Comparison of ENCODE assay signal across 28 cellular contexts in genomic region chr1:211521102-211521815, GRCh38. TPM values are rescaled to one million over a fixed set of nuclear protein-coding genes. Genes with fewer than 3 reads are reported as not detected.
"Had no signal": no experiment of that assay in that cellular context is flagged by ENCODE, and none has a peak within 500 bp of the region (broad histone marks: within the 10 kb centered on the region; RNA-seq: fewer than 3 reads in every experiment).

No MANE protein-coding gene starts in this region.

- H3K27me3 ChIP-seq: colonic mucosa, gastrocnemius medialis, spleen, transverse colon, upper lobe of right lung, uterus had no signal

- ATAC-seq: esophagus mucosa; gastrocnemius medialis; mucosa of descending colon; natural killer cell treated with Interleukin-12 subunit alpha and Interleukin-12 subunit beta and Interleukin-15 and Interleukin-18, amount 100 ng/mL, for 72 hours; psoas muscle; stimulated activated memory B cell treated with anti-CD40 and anti-IgM and Interleukin-4, amounts not matched to agents 10 μg/mL and 1 μg/mL and 100 μg/mL, for 72 hours; stimulated activated naive CD8-positive, alpha-beta T cell treated with anti-CD3 and anti-CD28 coated beads, Interleukin-15, Interleukin-2, amounts not matched to agents 100 U/mL and 50 U/mL, for 24 hours; upper lobe of right lung had no signal

- DNase-seq: colonic mucosa; effector CD8-positive, alpha-beta T cell; endodermal cell; gastrocnemius medialis; head of caudate nucleus; kidney; left ventricle myocardium inferior; naive B cell; psoas muscle; right cardiac atrium; spleen; stimulated activated CD4-positive, alpha-beta T cell treated with anti-CD3 and anti-CD28 coated beads, Interleukin-4, amount 100 ng/mL, for 4 hours; stimulated activated naive CD8-positive, alpha-beta T cell treated with anti-CD3 and anti-CD28 coated beads, Interleukin-15, Interleukin-2, amounts not matched to agents 100 U/mL and 50 U/mL, for 24 hours; transverse colon; upper lobe of right lung; uterus had no signal

- H3K9me3 ChIP-seq: colonic mucosa, gastrocnemius medialis, left ventricle myocardium inferior, mucosa of descending colon, neutrophil, psoas muscle, spleen, thoracic aorta, transverse colon, upper lobe of right lung, uterus had no signal

- H3K36me3 ChIP-seq: colonic mucosa, gastrocnemius medialis, left ventricle myocardium inferior, neutrophil, spleen, thoracic aorta, transverse colon, upper lobe of right lung, uterus had no signal

- H3K27ac ChIP-seq: colonic mucosa, epithelial cell of prostate, gastrocnemius medialis, left ventricle myocardium inferior, neutrophil, psoas muscle, skin epidermis, spleen, thoracic aorta, transverse colon, upper lobe of right lung, uterus had no signal

- H3K4me3 ChIP-seq: colonic mucosa, gastrocnemius medialis, left ventricle myocardium inferior, lung, mucosa of descending colon, psoas muscle, skin epidermis, spleen, thoracic aorta, transverse colon, upper lobe of right lung, uterus had no signal

- H3K4me1 ChIP-seq: colonic mucosa, gastrocnemius medialis, left ventricle myocardium inferior, psoas muscle, upper lobe of right lung, uterus had no signal

- FAIRE-seq: kidney had no signal

RNA-seq across cellular contexts. Expression of gene RD3, which starts 29.3 kb away (rescaled TPM):
- total RNA-seq: chondrocyte; esophagus mucosa; glomerular endothelial cell; left ventricle myocardium inferior; mucosa of descending colon; natural killer cell treated with Interleukin-12 subunit alpha and Interleukin-12 subunit beta and Interleukin-15 and Interleukin-18, amount 100 ng/mL, for 72 hours; psoas muscle; renal cortical epithelial cell; spleen; transverse colon had no signal
- polyA plus RNA-seq: spleen had no signal
